11 cellular contexts compared by ENCODE assay signal in the genomic region with DNA sequence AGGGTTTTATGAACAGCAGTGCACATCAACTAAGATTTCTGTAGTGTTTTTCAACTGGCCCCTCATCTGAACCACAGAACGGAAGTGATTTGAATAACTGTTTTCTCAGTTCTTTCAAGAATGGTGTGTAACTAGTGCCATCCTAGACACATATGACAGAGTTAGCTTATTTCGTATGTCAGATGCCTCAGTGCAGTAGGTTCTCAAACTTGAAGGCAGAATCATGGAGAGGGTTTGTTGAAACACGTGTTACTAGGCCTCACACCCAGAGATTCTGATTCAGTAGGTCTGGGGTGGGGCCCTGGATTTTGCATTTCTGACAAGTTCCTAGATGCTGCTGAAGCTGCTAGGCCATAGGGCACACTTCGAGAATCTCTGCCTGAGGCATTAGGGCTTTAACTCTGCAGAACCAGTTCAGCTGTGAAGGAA. TPM values are rescaled to one million over a fixed set of nuclear protein-coding genes. Genes with fewer than 3 reads are reported as not detected.
DNase-seq lines count a peak whose midpoint lies in the region; ATAC-seq, FAIRE-seq and TF ChIP-seq lines count a peak whose summit lies in the region.
"Had no signal": no experiment of that assay in that cellular context is flagged by ENCODE, and none has a peak within 500 bp of the region (broad histone marks: within the 10 kb centered on the region; RNA-seq: fewer than 3 reads in every experiment).

No MANE protein-coding gene starts in this region.

- ATAC-seq in GM18519 (IDR thresholded peaks at IDR 0.05; ENCODE audit: low FRiP score, unreplicated experiment) (peak; percentile 100), GM21515 (IDR thresholded peaks at IDR 0.05; ENCODE audit: unreplicated experiment) (peak; percentile 99), HG03135 (IDR thresholded peaks at IDR 0.05; ENCODE audit: unreplicated experiment) (peak; percentile 97), GM12878 (peak; percentile 99)

- in situ Hi-C loops in GM12878 (cut with MboI): no loop called here

- no peaks in the 10 kb centered on the region for H3K27me3 ChIP-seq in GM12878 (replicated peaks in 1 of 2; ENCODE audit: control insufficient read depth in 2 of 2, insufficient read depth in 2 of 2, low read length in 1 of 2)
- H3K27me3 ChIP-seq: tibial artery had no signal

- POLR2A ChIA-PET in GM12878 (lab: Charles Lee): no interaction called here

- no peak overlapping the region for H2AFZ ChIP-seq in GM12878 (ENCODE audit: control insufficient read depth, low read depth, low read length)

- DNase-seq in GM12878 (ENCODE audit: low read depth, low spot score) (peak; percentile 54), SW480 (ENCODE audit: low spot score) (no peak), NCI-H1092 (lab: John Stamatoyannopoulos, UW) (no peak), NCI-H1105 (lab: John Stamatoyannopoulos, UW) (no peak), dermis blood vessel endothelial cell (no peak)
- DNase-seq: DMS79 treated with DMSO at 0.1 percent for 48 hours; stimulated activated CD4-positive, alpha-beta T cell treated with anti-CD3 and anti-CD28 coated beads, Interleukin-1b, Interleukin-23, amount 100 ng/mL, for 48 hours; tibial artery had no signal

- no TSS peak for BruUV-seq in GM12878 (replicated peaks; lab: Mats Ljungman, UMichigan)

- peak; percentile 90 for FAIRE-seq in GM12878 (lab: Jason Lieb, UNC)

- SMC1A ChIA-PET in GM12878 (lab: Charles Lee; ENCODE audit: uncharacterized antibody, unreplicated experiment): interaction anchor here (1.5 to 1.6 kb wide), 2 partner anchors 11 to 33 kb away, joined by 4 read pairs; no protein-coding TSS in a partner anchor

- TF ChIP-seq RAD21 in GM12878 (IDR thresholded peaks at IDR 0.05; ENCODE audit: insufficient read depth, low read depth, low read length): no peak

- intact Hi-C loops in GM12878 (cut with micrococcal nuclease; ENCODE audit: unreplicated experiment): no loop called here

- no peak overlapping the region for H3K9ac ChIP-seq in GM12878 (ENCODE audit: control insufficient read depth, insufficient read depth, low read length)

- peak overlapping the region; percentile 53 for H3K27ac ChIP-seq in GM12878 (ENCODE audit: control insufficient read depth, insufficient read depth)
- H3K27ac ChIP-seq: tibial artery had no signal

- no peak for TF ChIP-seq POLR2A in GM12878 (IDR thresholded peaks at IDR 0.05; ENCODE audit: low read depth, low read length)

- H3K79me2 ChIP-seq in GM12878 (ENCODE audit: control insufficient read depth, insufficient read depth, low read length): no peaks in the 10 kb centered on the region

- H3K36me3 ChIP-seq in GM12878 (ENCODE audit: control insufficient read depth in 2 of 2, insufficient read depth in 2 of 2, low read length in 1 of 2): peaks cover 0 to 6% of the 10 kb centered on the region in 2 experiments; a peak in 1 of 4 replicates

- TF ChIP-seq CTCF in GM12878 (IDR thresholded peaks at IDR 0.05 in 2 of 3, conservative IDR thresholded peaks at IDR 0.05 in 1 of 3; ENCODE audit: control insufficient read depth in 2 of 3, extremely low read depth in 1 of 3, insufficient read depth in 1 of 3, low read depth in 3 of 3, low read length in 3 of 3): no peak

- peaks cover 9% of the 10 kb centered on the region for H3K4me1 ChIP-seq in GM12878 (ENCODE audit: control insufficient read depth, insufficient read depth, low read length)
- H3K4me1 ChIP-seq: tibial artery had no signal

- H4K20me1 ChIP-seq in GM12878 (ENCODE audit: control insufficient read depth, insufficient read depth): no peaks in the 10 kb centered on the region

- H3K4me2 ChIP-seq in GM12878 (ENCODE audit: control insufficient read depth, insufficient read depth): peak overlapping the region; percentile 40; the same call in 1 of the 2 replicates

- WGBS in GM12878 (ENCODE audit: insufficient coverage, insufficient replicate concordance, low lambda C conversion rate, missing lambda C conversion rate): 17% methylated on average over 4 of the region's 4 CpGs

- TF ChIP-seq EP300 in GM12878 (IDR thresholded peaks at IDR 0.05; ENCODE audit: borderline replicate concordance in 1 of 2, control insufficient read depth in 1 of 2, low read depth in 2 of 2, low read length in 2 of 2): 0 out of 4 replicates have a peak, but pooled peaks of 1 of the 2 experiments have one; percentile 55

- RAD21 ChIA-PET in GM12878 (lab: Charles Lee; ENCODE audit: unreplicated experiment): no interaction called here

- peaks cover 3% of the 10 kb centered on the region; the same call in 2 of the 3 replicates for H3K9me3 ChIP-seq in GM12878 (replicated peaks; ENCODE audit: control insufficient read depth, insufficient read depth, low read length)
- H3K9me3 ChIP-seq: tibial artery had no signal

- H3K4me3 ChIP-seq in GM12878: no peak overlapping the region
- H3K4me3 ChIP-seq: tibial artery had no signal

- CTCF ChIA-PET in GM12878 (lab: Yijun Ruan, JAX): no interaction called here

TF ChIP-seq in GM12878, 131 proteins besides CTCF, POLR2A, EP300 and RAD21 (continues in another document):
- TF ChIP-seq STAT3 (IDR thresholded peaks at IDR 0.05; ENCODE audit: low read depth, low read length) (no peak), ZNF217 (IDR thresholded peaks at IDR 0.05) (0 out of 2 replicates have a peak, but pooled peaks have one; percentile 23), ZNF274 (IDR thresholded peaks at IDR 0.05; ENCODE audit: insufficient read depth, insufficient read length) (no peak), FOXM1 (IDR thresholded peaks at IDR 0.05; ENCODE audit: low read depth, low read length) (no peak), CBFB (IDR thresholded peaks at IDR 0.05; ENCODE audit: low read depth) (peak; percentile 49; the same call in 1 of the 2 replicates), MTA2 (IDR thresholded peaks at IDR 0.05; ENCODE audit: low read depth) (no peak), NR2F1 (conservative IDR thresholded peaks at IDR 0.05) (no peak), CREM (IDR thresholded peaks at IDR 0.05; ENCODE audit: low read depth) (peak; percentile 48; the same call in 1 of the 2 replicates), BHLHE40 (IDR thresholded peaks at IDR 0.05; ENCODE audit: borderline replicate concordance in 1 of 2, low read depth in 2 of 2, low read length in 1 of 2) (no peak; a peak in 1 of 4 replicates)
- TF ChIP-seq, protein P1, sequence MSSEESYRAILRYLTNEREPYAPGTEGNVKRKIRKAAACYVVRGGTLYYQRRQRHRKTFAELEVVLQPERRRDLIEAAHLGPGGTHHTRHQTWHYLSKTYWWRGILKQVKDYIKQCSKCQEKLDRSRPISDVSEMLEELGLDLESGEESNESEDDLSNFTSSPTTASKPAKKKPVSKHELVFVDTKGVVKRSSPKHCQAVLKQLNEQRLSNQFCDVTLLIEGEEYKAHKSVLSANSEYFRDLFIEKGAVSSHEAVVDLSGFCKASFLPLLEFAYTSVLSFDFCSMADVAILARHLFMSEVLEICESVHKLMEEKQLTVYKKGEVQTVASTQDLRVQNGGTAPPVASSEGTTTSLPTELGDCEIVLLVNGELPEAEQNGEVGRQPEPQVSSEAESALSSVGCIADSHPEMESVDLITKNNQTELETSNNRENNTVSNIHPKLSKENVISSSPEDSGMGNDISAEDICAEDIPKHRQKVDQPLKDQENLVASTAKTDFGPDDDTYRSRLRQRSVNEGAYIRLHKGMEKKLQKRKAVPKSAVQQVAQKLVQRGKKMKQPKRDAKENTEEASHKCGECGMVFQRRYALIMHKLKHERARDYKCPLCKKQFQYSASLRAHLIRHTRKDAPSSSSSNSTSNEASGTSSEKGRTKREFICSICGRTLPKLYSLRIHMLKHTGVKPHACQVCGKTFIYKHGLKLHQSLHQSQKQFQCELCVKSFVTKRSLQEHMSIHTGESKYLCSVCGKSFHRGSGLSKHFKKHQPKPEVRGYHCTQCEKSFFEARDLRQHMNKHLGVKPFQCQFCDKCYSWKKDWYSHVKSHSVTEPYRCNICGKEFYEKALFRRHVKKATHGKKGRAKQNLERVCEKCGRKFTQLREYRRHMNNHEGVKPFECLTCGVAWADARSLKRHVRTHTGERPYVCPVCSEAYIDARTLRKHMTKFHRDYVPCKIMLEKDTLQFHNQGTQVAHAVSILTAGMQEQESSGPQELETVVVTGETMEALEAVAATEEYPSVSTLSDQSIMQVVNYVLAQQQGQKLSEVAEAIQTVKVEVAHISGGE (CRISPR knock-in tag; IDR thresholded peaks at IDR 0.05): no peak

RNA-seq across cellular contexts. Expression of a gene that starts 49.0 kb away (rescaled TPM):
- total RNA-seq in GM12878 (2013; cell fraction: nucleolus; rRNA removed): 21.3 and 21.8 TPM in 2 replicates
- total RNA-seq in GM12878 (2014; rRNA removed): 25.2 and 28.0 TPM in 2 replicates
- total RNA-seq in GM12878 (2014; rRNA removed; fragmentation: Illumina TruSeq; extraction: Trizol): 22.2 and 24.9 TPM in 2 replicates
- 22.5 and 24.2 TPM in 2 replicates for total RNA-seq in GM12878 (2021)
- 14.5 TPM for polyA plus RNA-seq in GM12878 (2011; ENCODE audit: low read depth)
- polyA plus RNA-seq in GM12878 (2011; rRNA removed): 34.5 and 57.5 TPM in 2 replicates
- 19.1 and 19.6 TPM in 2 replicates for polyA plus RNA-seq in GM12878 (2011; cell fraction: cytosol; rRNA removed)
- 11.5 and 14.0 TPM in 2 replicates for polyA plus RNA-seq in GM12878 (2011; cell fraction: nucleus; rRNA removed)
- 16.6 and 21.1 TPM in 2 replicates for polyA plus RNA-seq in GM12878 (2012)
- 18.1 and 21.5 TPM in 2 replicates for polyA plus RNA-seq in GM12878 (2014; fragmentation: Illumina TruSeq; extraction: Trizol)
- 10 to 100 TPM in 1 of 2 experiments, 1 to 10 TPM in 1; 5.4 to 14.2 TPM for polyA plus RNA-seq in GM12878 (2014; fragmentation: Nextera tagmentation; extraction: Ambion mirVana)
- polyA plus RNA-seq in GM12878 (2014; rRNA removed): 21.6 and 24.1 TPM in 2 replicates
- 10 to 100 TPM; 43.2 to 44.8 TPM for polyA plus RNA-seq in GM12878 (2016; fragmentation: Nextera tagmentation; extraction: Ambion mirVana)
- 13.2 and 16.5 TPM in 2 replicates for polyA minus RNA-seq in GM12878 (2011; rRNA and poly(A)+ RNA removed)
- polyA minus RNA-seq in GM12878 (2011; cell fraction: cytosol; rRNA and poly(A)+ RNA removed): 4.3 and 8.4 TPM in 2 replicates
- polyA minus RNA-seq in GM12878 (2011; cell fraction: nucleus; rRNA and poly(A)+ RNA removed): 6.3 and 11.3 TPM in 2 replicates
- total RNA-seq in dermis blood vessel endothelial cell: 52.8 and 58.3 TPM in 2 replicates
